ENCODE assay signal across 19 cellular contexts in genomic region chr5:86864022-86864421, GRCh38.
A peak's percentile ranks its signal among the peaks of the same experiment; 100 is the strongest.
DNase-seq lines count a peak whose midpoint lies in the region; ATAC-seq, FAIRE-seq and TF ChIP-seq lines count a peak whose summit lies in the region.
"Had no signal": no experiment of that assay in that cellular context is flagged by ENCODE, and none has a peak within 500 bp of the region (broad histone marks: within the 10 kb centered on the region; RNA-seq: fewer than 3 reads in every experiment).

No MANE protein-coding gene starts in this region.

- DNase-seq in Ammon's horn (ENCODE audit: low spot score) = peak; percentile 14
- DNase-seq in HFF-Myc (ENCODE audit: extremely low read depth, low read depth) = peak; percentile 26
- peak; percentile 59 for DNase-seq in NCI-H69 (lab: John Stamatoyannopoulos, UW)
- peak; percentile 1 for DNase-seq in fibroblast of peridontal ligament (ENCODE audit: extremely low read depth)
- no peak for DNase-seq in HUDEP-2 (lab: John Stamatoyannopoulos, UW; ENCODE audit: unreplicated experiment in 76 of 76)
- DNase-seq in kidney = no peak
- no peak for DNase-seq in aorta
- DNase-seq in H7 = no peak
- DNase-seq: DMS53, H9, IMR-90, Karpas-422, NCI-H1105, NCI-H187, NCI-H526 treated with DMSO at 0.1 percent for 48 hours, PC-9 had no signal

- no peak for ATAC-seq in aorta (ENCODE audit: low FRiP score)
- ATAC-seq: A549 had no signal

- TF ChIP-seq CTCF in HFF-Myc (IDR thresholded peaks at IDR 0.05; ENCODE audit: low read depth, low read length, missing control alignments) = no peak
- TF ChIP-seq CTCF in kidney (IDR thresholded peaks at IDR 0.05; ENCODE audit: borderline replicate concordance, extremely low read depth, insufficient read depth) = no peak

- intact Hi-C loops in kidney (cut with DNase I) = no loop called here
- intact Hi-C loops in aorta (cut with DNase I) = no loop called here

- H3K36me3 ChIP-seq in kidney (ENCODE audit: control insufficient read depth in 1 of 2, insufficient read depth in 2 of 2, low read length in 2 of 2) = no peaks in the 10 kb centered on the region
- no peaks in the 10 kb centered on the region for H3K36me3 ChIP-seq in aorta (ENCODE audit: control insufficient read depth in 1 of 2, insufficient read depth in 2 of 2, low read length in 1 of 2)
- no peaks in the 10 kb centered on the region for H3K36me3 ChIP-seq in H7 (replicated peaks; ENCODE audit: control insufficient read depth, insufficient read depth, low read length)
- H3K36me3 ChIP-seq: SJSA1 had no signal

- H3K4me1 ChIP-seq in kidney (ENCODE audit: control insufficient read depth in 1 of 2, insufficient read depth in 1 of 2, low read depth in 1 of 2, low read length in 2 of 2) (no peaks in the 10 kb centered on the region), aorta (ENCODE audit: control insufficient read depth in 1 of 2, insufficient read depth in 2 of 2, low read length in 2 of 2) (no peaks in the 10 kb centered on the region)
- H3K4me1 ChIP-seq: A549, SJSA1 had no signal

- WGBS in aorta, 2 donors = 32 to 34% methylated on average over 5 of the region's 5 CpGs

- H3K27ac ChIP-seq in kidney (ENCODE audit: low read depth in 2 of 2, low read length in 2 of 2) (no peak overlapping the region), aorta (ENCODE audit: low read depth in 1 of 2, low read length in 2 of 2) (no peak overlapping the region)
- H3K27ac ChIP-seq: A549, C4-2B, PC-9, SJSA1 had no signal

- H3K27me3 ChIP-seq in aorta (ENCODE audit: control insufficient read depth in 1 of 2, insufficient read depth in 2 of 2, low read length in 1 of 2) (no peaks in the 10 kb centered on the region), H7 (ENCODE audit: control insufficient read depth, insufficient read depth, low read length) (no peaks in the 10 kb centered on the region)

- H3K9ac ChIP-seq in kidney (ENCODE audit: low read length in 2 of 2) = no peak overlapping the region

- no peak for FAIRE-seq in kidney (lab: Jason Lieb, UNC)
- FAIRE-seq: A549 had no signal

- H3K9me3 ChIP-seq in kidney (ENCODE audit: control insufficient read depth in 1 of 2, low read length in 2 of 2) (no peaks in the 10 kb centered on the region), aorta (ENCODE audit: control insufficient read depth, low read length) (no peaks in the 10 kb centered on the region)
- H3K9me3 ChIP-seq: A549, SJSA1 had no signal

- H3K4me3 ChIP-seq in HFF-Myc (replicated peaks; ENCODE audit: low read depth, low read length) = no peak overlapping the region
- no peak overlapping the region for H3K4me3 ChIP-seq in kidney (ENCODE audit: low read length in 2 of 2)
- H3K4me3 ChIP-seq in aorta (ENCODE audit: low read length in 2 of 2) = no peak overlapping the region
- H3K4me3 ChIP-seq in H7 (ENCODE audit: insufficient read depth, low read depth, low read length) = no peak overlapping the region
- H3K4me3 ChIP-seq: A549, PC-9, SJSA1 had no signal

Comparison
In these comparisons a context has a peak if more than half of its experiments do, and no peak if none do; other contexts are left out.
1. DNase-seq: peak in Ammon's horn (single experiment), HFF-Myc (single experiment), NCI-H69 (single experiment) and fibroblast of peridontal ligament (single experiment); none in HUDEP-2 (0 of 76), kidney (single experiment), aorta (0 of 2) and H7 (single experiment).